19 cellular contexts compared by ENCODE assay signal in the genomic region with DNA sequence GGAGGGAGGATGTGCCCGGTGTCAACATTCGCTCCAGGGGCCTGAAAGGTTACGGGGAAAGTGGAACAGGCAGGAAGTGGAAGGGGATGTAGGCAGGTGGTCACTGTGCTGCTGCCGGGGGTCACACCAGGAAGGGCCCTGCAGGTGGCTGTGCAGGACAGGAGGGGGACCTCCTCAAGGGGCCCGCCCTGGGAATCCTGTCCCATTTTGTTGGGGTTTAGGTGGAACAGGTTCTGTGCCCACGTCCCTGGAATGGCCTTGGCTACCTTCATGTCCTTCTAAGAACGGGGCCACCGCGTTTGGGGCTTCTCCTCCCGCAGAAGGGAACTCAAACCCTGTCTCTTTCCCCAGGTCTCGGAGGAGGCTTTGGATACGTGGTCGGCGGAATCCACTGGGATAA.
"Had no signal": no experiment of that assay in that cellular context is flagged by ENCODE, and none has a peak within 500 bp of the region (broad histone marks: within the 10 kb centered on the region; RNA-seq: fewer than 3 reads in every experiment).

No MANE protein-coding gene starts in this region.

- H3K9me3 ChIP-seq: Peyer's patch, SJSA1 had no signal

- H3K36me3 ChIP-seq: Peyer's patch had no signal

- H3K4me3 Mint-ChIP-seq: activated CD8-positive, alpha-beta T cell treated with anti-CD3 and anti-CD28 coated beads for 36 hours; activated naive CD4-positive, alpha-beta T cell treated with anti-CD3 and anti-CD28 coated beads, Interleukin-2, amount 10 ng/mL, durations not matched to agents 7 days and 5 days; activated naive CD8-positive, alpha-beta T cell treated with anti-CD3 and anti-CD28 coated beads for 36 hours; activated T-cell treated with anti-CD3 and anti-CD28 coated beads, Interleukin-2, amount 50 U/mL, for 72 hours; T-helper 1 cell treated with Interleukin-12 subunit alpha and Interleukin-12 subunit beta and Interleukin-4 antibody, amounts not matched to agents 30 μg/mL and 1 μg/mL, for 36 hours had no signal

- H3K27ac ChIP-seq: Peyer's patch, RWPE1, SJSA1 had no signal

- H3K36me3 Mint-ChIP-seq: activated naive CD4-positive, alpha-beta T cell treated with anti-CD3 and anti-CD28 coated beads, Interleukin-2, amount 10 ng/mL, durations not matched to agents 7 days and 5 days; activated naive CD8-positive, alpha-beta T cell treated with anti-CD3 and anti-CD28 coated beads for 36 hours had no signal

- H3K4me1 ChIP-seq: Peyer's patch, SJSA1 had no signal

- H3K27me3 Mint-ChIP-seq: activated CD8-positive, alpha-beta T cell treated with anti-CD3 and anti-CD28 coated beads for 36 hours; activated naive CD4-positive, alpha-beta T cell treated with anti-CD3 and anti-CD28 coated beads, Interleukin-2, amount 10 ng/mL, durations not matched to agents 7 days and 5 days; activated naive CD8-positive, alpha-beta T cell treated with anti-CD3 and anti-CD28 coated beads for 36 hours had no signal

- ATAC-seq: activated CD4-positive, CD25-positive, alpha-beta regulatory T cell treated with anti-CD3 and anti-CD28 coated beads, Interleukin-2, amount 50 U/mL, for 24 hours; activated CD8-positive, alpha-beta T cell treated with anti-CD3 and anti-CD28 coated beads for 36 hours; activated T-cell treated with anti-CD3 and anti-CD28 coated beads, Interleukin-2, amount 50 U/mL, for 72 hours had no signal

- DNase-seq: activated CD4-positive, alpha-beta T cell treated with anti-CD3 and anti-CD28 coated beads for 4 hours; activated CD8-positive, alpha-beta memory T cell treated with anti-CD3 and anti-CD28 coated beads, Interleukin-2, amount 50 U/mL, for 4 hours; activated CD8-positive, alpha-beta T cell treated with anti-CD3 and anti-CD28 coated beads for 36 hours; activated gamma-delta T cell treated with Interleukin-2 at 50 U/mL for 16 hours; activated naive CD4-positive, alpha-beta T cell treated with anti-CD3 and anti-CD28 coated beads, Interleukin-2, amount 10 ng/mL, durations not matched to agents 7 days and 5 days; activated naive CD8-positive, alpha-beta T cell treated with anti-CD3 and anti-CD28 coated beads for 36 hours; activated T-cell treated with anti-CD3 and anti-CD28 coated beads, Interleukin-2, amount 50 U/mL, for 72 hours; NCI-H146; NCI-H187 treated with DMSO at 0.1 percent for 48 hours; NCI-H2081 treated with DMSO at 0.1 percent for 48 hours; NCI-H446; NCI-H524; Peyer's patch; Right ventricle myocardium superior had no signal

- H3K27ac Mint-ChIP-seq: activated CD8-positive, alpha-beta T cell treated with anti-CD3 and anti-CD28 coated beads for 36 hours; activated naive CD4-positive, alpha-beta T cell treated with anti-CD3 and anti-CD28 coated beads, Interleukin-2, amount 10 ng/mL, durations not matched to agents 7 days and 5 days; activated naive CD8-positive, alpha-beta T cell treated with anti-CD3 and anti-CD28 coated beads for 36 hours; activated T-cell treated with anti-CD3 and anti-CD28 coated beads, Interleukin-2, amount 50 U/mL, for 72 hours; activated T-helper 2 cell treated with anti-CD3 and anti-CD28 coated beads, Interferon-gamma antibody, Interleukin-2, Interleukin-4, amounts not matched to agents 10 μg/mL and 5 μg/mL and 100 μg/mL, durations not matched to agents 14 hours and 24 hours and 36 hours; T-helper 1 cell treated with Interleukin-12 subunit alpha and Interleukin-12 subunit beta and Interleukin-4 antibody, amounts not matched to agents 30 μg/mL and 1 μg/mL, for 36 hours had no signal

- H3K4me3 ChIP-seq: Peyer's patch, SJSA1 had no signal

- H3K4me1 Mint-ChIP-seq: activated naive CD4-positive, alpha-beta T cell treated with anti-CD3 and anti-CD28 coated beads, Interleukin-2, amount 10 ng/mL, durations not matched to agents 7 days and 5 days; activated naive CD8-positive, alpha-beta T cell treated with anti-CD3 and anti-CD28 coated beads for 36 hours had no signal

- H3K9me3 Mint-ChIP-seq: activated CD8-positive, alpha-beta T cell treated with anti-CD3 and anti-CD28 coated beads for 36 hours; activated naive CD4-positive, alpha-beta T cell treated with anti-CD3 and anti-CD28 coated beads, Interleukin-2, amount 10 ng/mL, durations not matched to agents 7 days and 5 days; activated naive CD8-positive, alpha-beta T cell treated with anti-CD3 and anti-CD28 coated beads for 36 hours; activated T-cell treated with anti-CD3 and anti-CD28 coated beads, Interleukin-2, amount 50 U/mL, for 72 hours; activated T-helper 2 cell treated with anti-CD3 and anti-CD28 coated beads, Interferon-gamma antibody, Interleukin-2, Interleukin-4, amounts not matched to agents 10 μg/mL and 5 μg/mL and 100 μg/mL, durations not matched to agents 14 hours and 24 hours and 36 hours; T-helper 1 cell treated with Interleukin-12 subunit alpha and Interleukin-12 subunit beta and Interleukin-4 antibody, amounts not matched to agents 30 μg/mL and 1 μg/mL, for 36 hours had no signal

- H3K27me3 ChIP-seq: Peyer's patch, SJSA1 had no signal
